In the genomic region with DNA sequence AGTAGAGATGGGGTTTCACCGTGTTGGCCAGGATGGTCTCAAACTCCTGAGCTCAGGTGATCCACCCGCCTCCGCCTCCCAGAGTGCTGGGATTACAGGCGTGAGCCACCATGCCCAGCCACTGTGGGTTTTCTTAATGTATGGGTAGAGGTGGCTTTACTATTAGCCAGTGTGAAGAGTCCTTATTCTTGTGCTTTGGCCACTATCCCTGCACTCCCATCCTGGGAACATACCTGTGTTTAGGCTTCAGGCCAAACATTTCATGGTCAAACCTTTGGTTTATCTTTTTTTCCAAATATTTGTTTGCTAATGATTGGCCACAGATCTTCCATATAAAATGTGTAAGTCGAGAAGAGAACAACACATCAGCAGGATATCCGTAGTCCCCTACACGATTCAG, we compare ENCODE assay signal across 27 cellular contexts.
"Had no signal": no experiment of that assay in that cellular context is flagged by ENCODE, and none has a peak within 500 bp of the region (broad histone marks: within the 10 kb centered on the region; RNA-seq: fewer than 3 reads in every experiment).

No MANE protein-coding gene starts in this region.

- H3K4me3 ChIP-seq: stomach, suprapubic skin, testis, thoracic aorta, thyroid gland, tibial artery, tibial nerve, transverse colon, upper lobe of left lung, upper lobe of right lung, uterus, vagina had no signal

- H3K27me3 ChIP-seq: stomach, suprapubic skin, testis, thyroid gland, tibial artery, tibial nerve, transverse colon, upper lobe of left lung, upper lobe of right lung, uterus, vagina had no signal

- H3K27me3 Mint-ChIP-seq: stimulated activated memory B cell treated with anti-CD40 and anti-IgM and Interleukin-4, amounts not matched to agents 10 μg/mL and 1 μg/mL and 100 μg/mL, for 72 hours; stimulated activated naive B cell treated with anti-CD40 and anti-IgM and Interleukin-4, amounts not matched to agents 10 μg/mL and 1 μg/mL and 100 μg/mL, for 72 hours; stimulated activated naive CD8-positive, alpha-beta T cell treated with anti-CD3 and anti-CD28 coated beads, Interleukin-15, Interleukin-2, amounts not matched to agents 100 ng/mL and 50 ng/mL, for 24 hours; type B pancreatic cell had no signal

- ATAC-seq: stimulated activated effector memory CD8-positive, alpha-beta T cell treated with anti-CD3 and anti-CD28 coated beads, Interleukin-12 subunit alpha, Interleukin-12 subunit beta, amount 100 ng/mL, for 72 hours; stimulated activated memory B cell treated with anti-CD40 and anti-IgM and Interleukin-4, amounts not matched to agents 10 μg/mL and 1 μg/mL and 100 μg/mL, for 72 hours; stimulated activated naive B cell treated with anti-CD40 and anti-IgM and Interleukin-4, amounts not matched to agents 10 μg/mL and 1 μg/mL and 100 μg/mL, for 72 hours; stimulated activated naive CD8-positive, alpha-beta T cell treated with anti-CD3 and anti-CD28 coated beads, Interleukin-15, Interleukin-2, amounts not matched to agents 100 U/mL and 50 U/mL, for 24 hours; upper lobe of right lung had no signal

- FAIRE-seq: urothelium cell line had no signal

- H3K4me1 Mint-ChIP-seq: stimulated activated effector memory CD8-positive, alpha-beta T cell treated with anti-CD3 and anti-CD28 coated beads, Interleukin-12 subunit alpha, Interleukin-12 subunit beta, amount 100 ng/mL, for 72 hours had no signal

- H3K4me1 ChIP-seq: suprapubic skin, testis, thyroid gland, tibial artery, tibial nerve, upper lobe of left lung, upper lobe of right lung, uterus, vagina had no signal

- H3K27ac Mint-ChIP-seq: stimulated activated effector memory CD8-positive, alpha-beta T cell treated with anti-CD3 and anti-CD28 coated beads, Interleukin-12 subunit alpha, Interleukin-12 subunit beta, amount 100 ng/mL, for 72 hours; stimulated activated memory B cell treated with anti-CD40 and anti-IgM and Interleukin-4, amounts not matched to agents 10 μg/mL and 1 μg/mL and 100 μg/mL, for 72 hours; stimulated activated naive B cell treated with anti-CD40 and anti-IgM and Interleukin-4, amounts not matched to agents 10 μg/mL and 1 μg/mL and 100 μg/mL, for 72 hours; stimulated activated naive CD8-positive, alpha-beta T cell treated with anti-CD3 and anti-CD28 coated beads, Interleukin-15, Interleukin-2, amounts not matched to agents 100 ng/mL and 50 ng/mL, for 24 hours; type B pancreatic cell had no signal

- H3K36me3 ChIP-seq: thyroid gland, uterus, vagina had no signal

- H3K4me3 Mint-ChIP-seq: stimulated activated effector memory CD8-positive, alpha-beta T cell treated with anti-CD3 and anti-CD28 coated beads, Interleukin-12 subunit alpha, Interleukin-12 subunit beta, amount 100 ng/mL, for 72 hours; stimulated activated memory B cell treated with anti-CD40 and anti-IgM and Interleukin-4, amounts not matched to agents 10 μg/mL and 1 μg/mL and 100 μg/mL, for 72 hours; stimulated activated naive B cell treated with anti-CD40 and anti-IgM and Interleukin-4, amounts not matched to agents 10 μg/mL and 1 μg/mL and 100 μg/mL, for 72 hours; stimulated activated naive CD8-positive, alpha-beta T cell treated with anti-CD3 and anti-CD28 coated beads, Interleukin-15, Interleukin-2, amounts not matched to agents 100 ng/mL and 50 ng/mL, for 24 hours; type B pancreatic cell had no signal

- H3K9me3 Mint-ChIP-seq: stimulated activated effector memory CD8-positive, alpha-beta T cell treated with anti-CD3 and anti-CD28 coated beads, Interleukin-12 subunit alpha, Interleukin-12 subunit beta, amount 100 ng/mL, for 72 hours; stimulated activated memory B cell treated with anti-CD40 and anti-IgM and Interleukin-4, amounts not matched to agents 10 μg/mL and 1 μg/mL and 100 μg/mL, for 72 hours; stimulated activated naive CD8-positive, alpha-beta T cell treated with anti-CD3 and anti-CD28 coated beads, Interleukin-15, Interleukin-2, amounts not matched to agents 100 ng/mL and 50 ng/mL, for 24 hours; type B pancreatic cell had no signal

- H3K9me3 ChIP-seq: stomach, suprapubic skin, testis, thoracic aorta, thyroid gland, tibial artery, tibial nerve, transverse colon, upper lobe of left lung, upper lobe of right lung, uterus, vagina had no signal

- DNase-seq: stimulated activated CD4-positive, alpha-beta T cell treated with anti-CD3 and anti-CD28 coated beads, Interleukin-2, amount 100 ng/mL, for 48 hours; stimulated activated CD4-positive, alpha-beta T cell treated with anti-CD3 and anti-CD28 coated beads, Interleukin-4, amount 100 ng/mL, for 1 hour; stimulated activated CD4-positive, alpha-beta T cell treated with anti-CD3 and anti-CD28 coated beads, Interleukin-4, amount 100 ng/mL, for 24 hours; stimulated activated CD4-positive, alpha-beta T cell treated with anti-CD3 and anti-CD28 coated beads, Interleukin-4, amount 100 ng/mL, for 4 hours; stimulated activated CD8-positive, alpha-beta memory T cell treated with anti-CD3 and anti-CD28 coated beads, Interleukin-4, amount 100 ng/mL, for 48 hours; stimulated activated naive B cell treated with anti-CD40 and anti-IgM and Interleukin-4, amounts not matched to agents 10 μg/mL and 1 μg/mL and 100 μg/mL, for 72 hours; stimulated activated naive CD4-positive, alpha-beta T cell treated with Interleukin-2 at 50 U/mL for 16 hours; stimulated activated naive CD8-positive, alpha-beta T cell treated with anti-CD3 and anti-CD28 coated beads, Interleukin-15, Interleukin-2, amounts not matched to agents 100 U/mL and 50 U/mL, for 24 hours; stomach; substantia nigra; testis; thyroid gland; tibial artery; transverse colon; trophoblast cell; upper lobe of right lung; uterus had no signal

- H3K27ac ChIP-seq: stomach, suprapubic skin, testis, thoracic aorta, thyroid gland, tibial artery, tibial nerve, transverse colon, upper lobe of left lung, upper lobe of right lung, uterus, vagina had no signal
